ENCODE assay signal across 12 cellular contexts in genomic region chr11:105838668-105839403, GRCh38.
DNase-seq lines count a peak whose midpoint lies in the region; ATAC-seq and TF ChIP-seq lines count a peak whose summit lies in the region.
"Had no signal": no experiment of that assay in that cellular context is flagged by ENCODE, and none has a peak within 500 bp of the region (broad histone marks: within the 10 kb centered on the region; RNA-seq: fewer than 3 reads in every experiment).

No MANE protein-coding gene starts in this region.

- no peak overlapping the region for H3K27ac Mint-ChIP-seq in naive thymus-derived CD8-positive, alpha-beta T cell
- no peak overlapping the region for H3K27ac Mint-ChIP-seq in activated T-cell treated with anti-CD3 and anti-CD28 coated beads, Interleukin-2, amount 50 U/mL, for 24 hours
- H3K27ac Mint-ChIP-seq: immature natural killer cell had no signal

- CTCF ChIA-PET in HCT116 (lab: Charles Lee) (no interaction called here), RWPE1 (lab: Yijun Ruan, JAX) (interaction anchor here (0.9 kb wide), 1 partner anchor 14 kb away, joined by 4 read pairs; no protein-coding TSS in a partner anchor)

- ATAC-seq in HCT116 (peak; percentile 78), HG02588 (IDR thresholded peaks at IDR 0.05; ENCODE audit: unreplicated experiment) (no peak)
- no peak for ATAC-seq in naive thymus-derived CD8-positive, alpha-beta T cell

- H3K27ac ChIP-seq in HCT116 (ENCODE audit: low read depth, low read length) (no peak overlapping the region), RWPE1 (no peak overlapping the region)
- H3K27ac ChIP-seq: BLaER1 had no signal

- no peak for TF ChIP-seq RAD21 in HCT116 (IDR thresholded peaks at IDR 0.05; ENCODE audit: low read depth)

- H3K4me1 Mint-ChIP-seq in naive thymus-derived CD8-positive, alpha-beta T cell: no peaks in the 10 kb centered on the region
- no peaks in the 10 kb centered on the region for H3K4me1 Mint-ChIP-seq in activated T-cell treated with anti-CD3 and anti-CD28 coated beads, Interleukin-2, amount 50 U/mL, for 24 hours (ENCODE audit: low read depth)
- H3K4me1 Mint-ChIP-seq: immature natural killer cell had no signal

- H4K20me1 ChIP-seq in HCT116 (ENCODE audit: insufficient read depth): no peaks in the 10 kb centered on the region
- H4K20me1 ChIP-seq: BLaER1 had no signal

- no peak overlapping the region for H3K4me3 ChIP-seq in HCT116 (replicated peaks in 1 of 2; ENCODE audit: low read depth in 1 of 2, low read length in 2 of 2)
- H3K4me3 ChIP-seq: BLaER1 had no signal

- no peak for TF ChIP-seq POLR2A in HCT116 (IDR thresholded peaks at IDR 0.05; ENCODE audit: borderline replicate concordance, extremely low read depth, insufficient read depth, insufficient read length)

- peak; percentile 16 for DNase-seq in EH (ENCODE audit: low read depth)
- DNase-seq in HCT116 (ENCODE audit: low read depth, low spot score): peak; percentile 35
- DNase-seq in RWPE1 (ENCODE audit: low spot score): peak; percentile 18
- peak; percentile 64 for DNase-seq in glomerular visceral epithelial cell (ENCODE audit: extremely low spot score)
- no peak for DNase-seq in T1000 (lab: John Stamatoyannopoulos, UW)
- DNase-seq in naive thymus-derived CD8-positive, alpha-beta T cell: no peak
- DNase-seq in activated T-cell treated with anti-CD3 and anti-CD28 coated beads, Interleukin-2, amount 50 U/mL, for 24 hours: no peak
- DNase-seq: immature natural killer cell; nucleus accumbens; stimulated activated CD4-positive, alpha-beta T cell treated with anti-CD3 and anti-CD28 coated beads, Interleukin-2, amount 100 ng/mL, for 24 hours had no signal

- H3K9ac ChIP-seq in HCT116 (ENCODE audit: low read length): no peak overlapping the region
- H3K9ac ChIP-seq: BLaER1 had no signal

- no peak overlapping the region for H3K4me3 Mint-ChIP-seq in naive thymus-derived CD8-positive, alpha-beta T cell
- no peak overlapping the region for H3K4me3 Mint-ChIP-seq in activated T-cell treated with anti-CD3 and anti-CD28 coated beads, Interleukin-2, amount 50 U/mL, for 24 hours
- H3K4me3 Mint-ChIP-seq: immature natural killer cell had no signal

- H3K27me3 Mint-ChIP-seq in naive thymus-derived CD8-positive, alpha-beta T cell: peaks cover 0 to 9% (median 2%) of the 10 kb centered on the region in 5 donors
- H3K27me3 Mint-ChIP-seq in activated T-cell treated with anti-CD3 and anti-CD28 coated beads, Interleukin-2, amount 50 U/mL, for 24 hours: no peaks in the 10 kb centered on the region

- no peaks in the 10 kb centered on the region for H3K9me3 ChIP-seq in HCT116 (ENCODE audit: control insufficient read depth in 1 of 2, insufficient read depth in 1 of 2, low read depth in 1 of 2, low read length in 2 of 2)
- H3K9me3 ChIP-seq: BLaER1 had no signal

- H3K9me3 Mint-ChIP-seq in naive thymus-derived CD8-positive, alpha-beta T cell: no peaks in the 10 kb centered on the region
- no peaks in the 10 kb centered on the region for H3K9me3 Mint-ChIP-seq in activated T-cell treated with anti-CD3 and anti-CD28 coated beads, Interleukin-2, amount 50 U/mL, for 24 hours

- no peaks in the 10 kb centered on the region for H3K79me2 ChIP-seq in HCT116 (ENCODE audit: insufficient read depth, low read length)

- no TSS peak for BruUV-seq in HCT116 (replicated peaks; lab: Mats Ljungman, UMichigan)

- no peaks in the 10 kb centered on the region for H3K36me3 ChIP-seq in HCT116 (ENCODE audit: control insufficient read depth in 1 of 2, insufficient read depth in 2 of 2, low read length in 2 of 2)
- H3K36me3 ChIP-seq: BLaER1 had no signal

- no peaks in the 10 kb centered on the region for H3K36me3 Mint-ChIP-seq in naive thymus-derived CD8-positive, alpha-beta T cell
- H3K36me3 Mint-ChIP-seq in activated T-cell treated with anti-CD3 and anti-CD28 coated beads, Interleukin-2, amount 50 U/mL, for 24 hours (ENCODE audit: low read depth): no peaks in the 10 kb centered on the region
- H3K36me3 Mint-ChIP-seq: immature natural killer cell had no signal

- RAD21 ChIA-PET in HCT116 (lab: Charles Lee; ENCODE audit: low non-redundant PET in 1 of 2, low total read pairs in 2 of 2, uncharacterized antibody in 2 of 2, unreplicated experiment in 2 of 2): no interaction called here

- peak overlapping the region; percentile 25; the same call in 1 of the 2 replicates for H3K4me2 ChIP-seq in HCT116 (ENCODE audit: low read length)
- H3K4me2 ChIP-seq: BLaER1 had no signal

- no peaks in the 10 kb centered on the region for H3K27me3 ChIP-seq in HCT116 (ENCODE audit: insufficient read depth, low read length)
- H3K27me3 ChIP-seq: BLaER1 had no signal

- TF ChIP-seq CTCF in HCT116 (IDR thresholded peaks at IDR 0.05 in 2 of 3, conservative IDR thresholded peaks at IDR 0.05 in 1 of 3; ENCODE audit: borderline replicate concordance in 1 of 3, insufficient read depth in 1 of 3, low read depth in 2 of 3, low read length in 2 of 3) (no peak), RWPE1 (conservative IDR thresholded peaks at IDR 0.05; ENCODE audit: low read depth) (no peak)

- no peaks in the 10 kb centered on the region for H3K9me2 ChIP-seq in HCT116 (ENCODE audit: insufficient read depth)

- intact Hi-C loops in HCT116 (cut with micrococcal nuclease): no loop called here

- H2AFZ ChIP-seq in HCT116 (ENCODE audit: low read depth, low read length, poor library complexity, severe bottlenecking): no peak overlapping the region

- H3K4me1 ChIP-seq in HCT116 (ENCODE audit: control insufficient read depth in 1 of 2, insufficient read depth in 2 of 2, low read length in 2 of 2): peaks cover 0 to 6% of the 10 kb centered on the region in 2 experiments; a peak in 1 of 4 replicates
- H3K4me1 ChIP-seq: BLaER1 had no signal

- POLR2A ChIA-PET in HCT116 (lab: Charles Lee) (no interaction called here), RWPE1 (lab: Yijun Ruan, JAX; ENCODE audit: low non-redundant PET) (no interaction called here)
- POLR2A ChIA-PET in naive thymus-derived CD8-positive, alpha-beta T cell (lab: Charles Lee): no interaction called here

TF ChIP-seq in HCT116, 20 proteins besides CTCF, POLR2A, EP300 and RAD21:
- TF ChIP-seq ELF1 (IDR thresholded peaks at IDR 0.05; ENCODE audit: borderline replicate concordance, low read depth) (no peak), POLR2AphosphoS5 (IDR thresholded peaks at IDR 0.05; ENCODE audit: low read depth, low read length) (no peak), CBX3 (IDR thresholded peaks at IDR 0.05; ENCODE audit: low read depth) (no peak), SIN3A (IDR thresholded peaks at IDR 0.05; ENCODE audit: low read depth) (no peak), TCF7L2 (IDR thresholded peaks at IDR 0.05; ENCODE audit: borderline replicate concordance, extremely low read depth, insufficient read depth, insufficient read length) (no peak), FOSL1 (IDR thresholded peaks at IDR 0.05; ENCODE audit: low read depth) (peak; percentile 21; the same call in 1 of the 2 replicates)

Comparison
In these comparisons a context has a peak if more than half of its experiments do, and no peak if none do; other contexts are left out.
1. DNase-seq: peak in EH (single experiment), HCT116 (single experiment), RWPE1 (single experiment) and glomerular visceral epithelial cell (single experiment); none in T1000 (single experiment), naive thymus-derived CD8-positive, alpha-beta T cell (0 of 10) and activated T-cell treated with anti-CD3 and anti-CD28 coated beads, Interleukin-2, amount 50 U/mL, for 24 hours (single experiment).